ENCODE assay signal across 2 cellular contexts in genomic region chr18:9196568-9196967, GRCh38.
TF ChIP-seq lines count a peak whose summit lies in the region.

No MANE protein-coding gene starts in this region.

TF ChIP-seq in HepG2, 621 proteins besides CTCF, POLR2A, EP300 and RAD21:
- TF ChIP-seq NONO (IDR thresholded peaks at IDR 0.05) (no peak), NONO (CRISPR knock-in tag; conservative IDR thresholded peaks at IDR 0.05) (no peak), YEATS4 (CRISPR knock-in tag; IDR thresholded peaks at IDR 0.05; ENCODE audit: borderline replicate concordance) (no peak), ZNF124 (CRISPR knock-in tag; IDR thresholded peaks at IDR 0.05) (no peak), CEBPB (IDR thresholded peaks at IDR 0.05; ENCODE audit: borderline replicate concordance, low read depth, low read length) (peak; percentile 72), ZBTB7A (CRISPR knock-in tag; IDR thresholded peaks at IDR 0.05) (no peak)

TF ChIP-seq in H1, 55 proteins besides CTCF, POLR2A, EP300 and RAD21:
- TF ChIP-seq PHF8 (conservative IDR thresholded peaks at IDR 0.05; ENCODE audit: low read depth, low read length) (no peak), CEBPB (IDR thresholded peaks at IDR 0.05; ENCODE audit: low read depth, low read length) (peak; percentile 51; the same call in 1 of the 2 replicates), HDAC2 (IDR thresholded peaks at IDR 0.05; ENCODE audit: borderline replicate concordance in 1 of 2, low read depth in 2 of 2, low read length in 2 of 2) (no peak), TBP (IDR thresholded peaks at IDR 0.05; ENCODE audit: low read depth, low read length) (no peak), NANOG (IDR thresholded peaks at IDR 0.05; ENCODE audit: insufficient read depth, low read depth, low read length, poor library complexity, severe bottlenecking) (no peak), RNF2 (IDR thresholded peaks at IDR 0.05; ENCODE audit: borderline replicate concordance, low read depth, low read length, missing control alignments, poor library complexity, severe bottlenecking) (no peak)
